In genomic region chr13:21338156-21338555, GRCh38 we compare ENCODE assay signal across 1 cellular context.
TF ChIP-seq lines count a peak whose summit lies in the region.

No MANE protein-coding gene starts in this region.

TF ChIP-seq in SK-N-SH treated with all-trans-retinoic acid at 6 μM for 48 hours, 23 proteins besides CTCF, POLR2A, EP300 and RAD21 (continued from another document):
- TF ChIP-seq POU6F1 (CRISPR knock-in tag; IDR thresholded peaks at IDR 0.05; ENCODE audit: borderline replicate concordance, low read depth), result no peak
- no peak for TF ChIP-seq TOX (CRISPR knock-in tag; IDR thresholded peaks at IDR 0.05; ENCODE audit: borderline replicate concordance)
- TF ChIP-seq ARNTL (CRISPR knock-in tag; IDR thresholded peaks at IDR 0.05; ENCODE audit: borderline replicate concordance, low read depth), result no peak
- TF ChIP-seq ZNF565 (CRISPR knock-in tag; conservative IDR thresholded peaks at IDR 0.05; ENCODE audit: low read depth), result no peak
- TF ChIP-seq PPARA (CRISPR knock-in tag; IDR thresholded peaks at IDR 0.05; ENCODE audit: borderline replicate concordance), result no peak
- no peak for TF ChIP-seq CSRNP3 (CRISPR knock-in tag; IDR thresholded peaks at IDR 0.05)
- no peak for TF ChIP-seq SNAI2 (CRISPR knock-in tag; IDR thresholded peaks at IDR 0.05)
- TF ChIP-seq ESRRG (CRISPR knock-in tag; IDR thresholded peaks at IDR 0.05), result no peak
- TF ChIP-seq ZC3H10 (CRISPR knock-in tag; IDR thresholded peaks at IDR 0.05), result no peak
- no peak for TF ChIP-seq GLIS3 (CRISPR knock-in tag; IDR thresholded peaks at IDR 0.05)
- TF ChIP-seq ZFP30 (CRISPR knock-in tag; IDR thresholded peaks at IDR 0.05), result no peak
- TF ChIP-seq OSR1 (CRISPR knock-in tag; IDR thresholded peaks at IDR 0.05), result no peak
